Comparison of ENCODE assay signal across 6 cellular contexts in genomic region chr12:6970096-6970527, GRCh38. TPM values are rescaled to one million over a fixed set of nuclear protein-coding genes. Genes with fewer than 3 reads are reported as not detected.
DNase-seq lines count a peak whose midpoint lies in the region; ATAC-seq and TF ChIP-seq lines count a peak whose summit lies in the region.

No MANE protein-coding gene starts in this region.

- peak overlapping the region; percentile 7 for H3K27ac ChIP-seq in temporal lobe (ENCODE audit: low read depth, low read length)

- ATAC-seq in GM19328 (IDR thresholded peaks at IDR 0.05; ENCODE audit: unreplicated experiment), result peak; percentile 33

- TF ChIP-seq CTCF in foreskin fibroblast (IDR thresholded peaks at IDR 0.05; ENCODE audit: low read depth, low read length), result no peak

- H3K4me3 ChIP-seq in foreskin fibroblast (ENCODE audit: low read depth in 1 of 2, low read length in 2 of 2), result peak overlapping the region; percentile 97 to 100

- DNase-seq in NCI-H774 (lab: John Stamatoyannopoulos, UW), result peak; percentile 8
- peak in 1 of 2 donors; percentile 24 for DNase-seq in foreskin fibroblast
- no peak for DNase-seq in LoVo (ENCODE audit: low spot score)
- DNase-seq in C1 segment of cervical spinal cord (lab: John Stamatoyannopoulos, UW), result no peak

RNA-seq across cellular contexts. Expression of gene PHB2, which starts 0.4 kb away (rescaled TPM):
- 117 TPM for total RNA-seq in temporal lobe

RNA-seq across cellular contexts. Expression of gene EMG1, which starts 0.6 kb away (rescaled TPM):
- total RNA-seq in temporal lobe, result 19.9 TPM

RNA-seq across cellular contexts. Expression of gene PTPN6, which starts 19.0 kb away (rescaled TPM):
- 2.5 TPM for total RNA-seq in temporal lobe

RNA-seq across cellular contexts. Expression of gene C12orf57, which starts 26.3 kb away (rescaled TPM):
- 276 TPM for total RNA-seq in temporal lobe

RNA-seq across cellular contexts. Expression of gene RNU7-1, which starts 26.5 kb away (rescaled TPM):
- not detected for total RNA-seq in temporal lobe
